Comparison of ENCODE assay signal across 8 cellular contexts in genomic region chr14:105414456-105415371, GRCh38. TPM values are rescaled to one million over a fixed set of nuclear protein-coding genes. Genes with fewer than 3 reads are reported as not detected.
DNase-seq lines count a peak whose midpoint lies in the region; ATAC-seq, FAIRE-seq and TF ChIP-seq lines count a peak whose summit lies in the region.

No MANE protein-coding gene starts in this region.

- ATAC-seq in GM21619 (IDR thresholded peaks at IDR 0.05; ENCODE audit: unreplicated experiment) (peak; percentile 48), HepG2 (peak; percentile 75), HG02840 (IDR thresholded peaks at IDR 0.05; ENCODE audit: low FRiP score, unreplicated experiment) (no peak)

- no peak for TF ChIP-seq EP300 in HepG2 (IDR thresholded peaks at IDR 0.05; ENCODE audit: low read depth in 2 of 2, low read length in 2 of 2)
- TF ChIP-seq EP300 in HepG2 (CRISPR knock-in tag; IDR thresholded peaks at IDR 0.05; ENCODE audit: borderline replicate concordance) = no peak

- in situ Hi-C loops in HepG2 (cut with HindIII; ENCODE audit: extremely low pct_ligation_motif_present, low pct_unique_long_range_greater_than_20kb) = no loop called here

- H3K27me3 ChIP-seq in HepG2 (ENCODE audit: control insufficient read depth in 1 of 2, insufficient read depth in 2 of 2, low read length in 2 of 2) = peaks cover 2 to 41% of the 10 kb centered on the region in 2 experiments; a peak in 4 of 5 replicates

- peaks cover 38% of the 10 kb centered on the region for H3K4me1 Mint-ChIP-seq in dendritic cell treated with granulocyte-macrophage colony-stimulating factor and Interleukin-4, amounts not matched to agents 40 ng/mL and 50 ng/mL, for 4 days (ENCODE audit: low read depth)

- peak; percentile 85 for DNase-seq in COR-L47 (lab: John Stamatoyannopoulos, UW)
- DNase-seq in NCI-H146 (lab: John Stamatoyannopoulos, UW) = peak; percentile 86
- peak; percentile 85 for DNase-seq in activated CD4-positive, alpha-beta T cell treated with anti-CD3 and anti-CD28 coated beads for 48 hours
- peak; percentile 22 for DNase-seq in HepG2 (ENCODE audit: low spot score)
- DNase-seq in stimulated activated CD4-positive, alpha-beta T cell treated with anti-CD3 and anti-CD28 coated beads, Interleukin-1b, Interleukin-23, amount 100 ng/mL, for 48 hours = peak; percentile 77

- H4K20me1 ChIP-seq in HepG2 (ENCODE audit: insufficient read depth, low read length) = no peaks in the 10 kb centered on the region; the same call in 1 of the 2 replicates

- FAIRE-seq in HepG2 (lab: Jason Lieb, UNC) = no peak

- CTCF ChIA-PET in HepG2 (lab: Yijun Ruan, JAX; ENCODE audit: low intra/inter-chr PET ratio, low total read pairs) = no interaction called here

- H2AFZ ChIP-seq in HepG2 (ENCODE audit: low read length) = no peak overlapping the region

- no peaks in the 10 kb centered on the region for H3K9me3 Mint-ChIP-seq in dendritic cell treated with granulocyte-macrophage colony-stimulating factor and Interleukin-4, amounts not matched to agents 40 ng/mL and 50 ng/mL, for 4 days

- peak; percentile 49 for TF ChIP-seq RAD21 in HepG2 (CRISPR knock-in tag; IDR thresholded peaks at IDR 0.05)

- BruUV-seq in HepG2 (replicated peaks; lab: Mats Ljungman, UMichigan) = no TSS peak

- TF ChIP-seq CTCF in HepG2 (CRISPR knock-in tag; IDR thresholded peaks at IDR 0.05) = peak; percentile 54; the same call in 1 of the 2 replicates

- H3K27me3 Mint-ChIP-seq in dendritic cell treated with granulocyte-macrophage colony-stimulating factor and Interleukin-4, amounts not matched to agents 40 ng/mL and 50 ng/mL, for 4 days = peaks cover 64% of the 10 kb centered on the region

- peak overlapping the region; percentile 63 for H3K4me3 Mint-ChIP-seq in dendritic cell treated with granulocyte-macrophage colony-stimulating factor and Interleukin-4, amounts not matched to agents 40 ng/mL and 50 ng/mL, for 4 days

- H3K27ac Mint-ChIP-seq in dendritic cell treated with granulocyte-macrophage colony-stimulating factor and Interleukin-4, amounts not matched to agents 40 ng/mL and 50 ng/mL, for 4 days = peak overlapping the region; percentile 63

- no peak for TF ChIP-seq POLR2A in HepG2 (IDR thresholded peaks at IDR 0.05; ENCODE audit: insufficient read depth in 1 of 2, low read depth in 2 of 2, low read length in 2 of 2)

- peak overlapping the region; percentile 72 for H3K4me2 ChIP-seq in HepG2 (ENCODE audit: low read depth, low read length)

- peaks cover 51% of the 10 kb centered on the region for H3K4me1 ChIP-seq in HepG2 (ENCODE audit: insufficient read depth, low read length)

- 37% methylated on average over 35 of the region's 79 CpGs for WGBS in HepG2 (ENCODE audit: low lambda C conversion rate)

- H3K27ac ChIP-seq in HepG2 (ENCODE audit: extremely low read length, insufficient read depth, low read length) = no peak overlapping the region

- H3K9me3 ChIP-seq in HepG2 (ENCODE audit: low read length) = no peaks in the 10 kb centered on the region

- no peaks in the 10 kb centered on the region for H3K36me3 Mint-ChIP-seq in dendritic cell treated with granulocyte-macrophage colony-stimulating factor and Interleukin-4, amounts not matched to agents 40 ng/mL and 50 ng/mL, for 4 days (ENCODE audit: low read depth)

- intact Hi-C loops in dendritic cell treated with granulocyte-macrophage colony-stimulating factor and Interleukin-4, amounts not matched to agents 40 ng/mL and 50 ng/mL, for 4 days (cut with micrococcal nuclease) = loop anchor here (2.0 kb wide), 2 partner anchors 20 to 76 kb away; partner anchors contain the start of gene TEDC1
- intact Hi-C loops in HepG2 (cut with micrococcal nuclease; ENCODE audit: unreplicated experiment) = loop anchor here (5.0 kb wide), 1 partner anchor 73 kb away; the partner anchor contains the start of gene CRIP1

- H3K4me3 ChIP-seq in HepG2 (replicated peaks in 1 of 3; ENCODE audit: insufficient read depth in 1 of 3, low read depth in 2 of 3, low read length in 3 of 3) = peak overlapping the region; percentile 49 to 67 (median 57)

- POLR2A ChIA-PET in HepG2 (lab: Yijun Ruan, JAX) = no interaction called here

- peak overlapping the region; percentile 63; the same call in 1 of the 2 replicates for H3K9ac ChIP-seq in HepG2 (ENCODE audit: insufficient read depth, low read depth, low read length)

- peaks cover 5% of the 10 kb centered on the region for H3K79me2 ChIP-seq in HepG2 (ENCODE audit: insufficient read depth, low read length)

- no peaks in the 10 kb centered on the region for H3K36me3 ChIP-seq in HepG2 (replicated peaks in 1 of 2; ENCODE audit: control insufficient read depth in 1 of 2, insufficient read depth in 2 of 2, low read length in 2 of 2)

RNA-seq across cellular contexts. Expression of gene MTA1, which starts 4.9 kb away (rescaled TPM):
- 19.1 and 35.2 TPM in 2 replicates for total RNA-seq in HepG2 (2016; rRNA removed; fragmentation: Illumina TruSeq; extraction: Trizol)
- 56.8 and 63.0 TPM in 2 replicates for total RNA-seq in HepG2 (2016; cell fraction: cytosol; rRNA removed; fragmentation: Illumina TruSeq; extraction: Trizol; ENCODE audit: low read depth)
- 14.0 and 38.5 TPM in 2 replicates for total RNA-seq in HepG2 (2016; cell fraction: insoluble cytoplasmic fraction; rRNA removed; fragmentation: Illumina TruSeq; extraction: Trizol)
- total RNA-seq in HepG2 (2016; cell fraction: membrane; rRNA removed; fragmentation: Illumina TruSeq; extraction: Trizol) = 52.7 and 56.0 TPM in 2 replicates
- total RNA-seq in HepG2 (2016; cell fraction: nucleus; rRNA removed; fragmentation: Illumina TruSeq; extraction: Trizol) = 47.2 and 51.4 TPM in 2 replicates
- polyA plus RNA-seq in HepG2 (2011; rRNA removed) = 85.7 and 85.8 TPM in 2 replicates
- polyA plus RNA-seq in HepG2 (2011; cell fraction: cytosol; rRNA removed) = 39.0 and 48.4 TPM in 2 replicates
- 409 and 581 TPM in 2 replicates for polyA plus RNA-seq in HepG2 (2011; cell fraction: nucleus; rRNA removed)
- 58.3 and 62.1 TPM in 2 replicates for polyA plus RNA-seq in HepG2 (2012)
- polyA plus RNA-seq in HepG2 (2016; cell fraction: cytosol; fragmentation: Illumina TruSeq; extraction: Trizol; ENCODE audit: low read depth) = 51.1 and 53.5 TPM in 2 replicates
- polyA plus RNA-seq in HepG2 (2016; cell fraction: insoluble cytoplasmic fraction; fragmentation: Illumina TruSeq; extraction: Trizol; ENCODE audit: low read depth) = 36.2 and 45.8 TPM in 2 replicates
- polyA plus RNA-seq in HepG2 (2016; cell fraction: membrane; fragmentation: Illumina TruSeq; extraction: Trizol; ENCODE audit: low read depth) = 82.4 and 89.9 TPM in 2 replicates
- polyA plus RNA-seq in HepG2 (2016; cell fraction: nucleus; fragmentation: Illumina TruSeq; extraction: Trizol; ENCODE audit: insufficient read depth, low read depth) = 244 and 255 TPM in 2 replicates
- 53.3 and 73.7 TPM in 2 replicates for polyA minus RNA-seq in HepG2 (2011; rRNA and poly(A)+ RNA removed; ENCODE audit: low replicate concordance)
- polyA minus RNA-seq in HepG2 (2011; cell fraction: cytosol; rRNA and poly(A)+ RNA removed) = 58.3 and 59.6 TPM in 2 replicates
- 88.5 and 90.4 TPM in 2 replicates for polyA minus RNA-seq in HepG2 (2011; cell fraction: nucleus; rRNA and poly(A)+ RNA removed)

RNA-seq across cellular contexts. Expression of gene TEX22, which starts 16.4 kb away (rescaled TPM):
- total RNA-seq in HepG2 (2016; rRNA removed; fragmentation: Illumina TruSeq; extraction: Trizol) = 0.27 and 0.55 TPM in 2 replicates
- not detected in 2 replicates for total RNA-seq in HepG2 (2016; cell fraction: cytosol; rRNA removed; fragmentation: Illumina TruSeq; extraction: Trizol; ENCODE audit: low read depth)
- total RNA-seq in HepG2 (2016; cell fraction: insoluble cytoplasmic fraction; rRNA removed; fragmentation: Illumina TruSeq; extraction: Trizol) = not detected in 2 replicates
- not detected in 2 replicates for total RNA-seq in HepG2 (2016; cell fraction: membrane; rRNA removed; fragmentation: Illumina TruSeq; extraction: Trizol)
- total RNA-seq in HepG2 (2016; cell fraction: nucleus; rRNA removed; fragmentation: Illumina TruSeq; extraction: Trizol) = not detected in 2 replicates
- polyA plus RNA-seq in HepG2 (2011; rRNA removed) = 0.07 and 0.16 TPM in 2 replicates
- not detected in 2 replicates for polyA plus RNA-seq in HepG2 (2011; cell fraction: cytosol; rRNA removed)
- polyA plus RNA-seq in HepG2 (2011; cell fraction: nucleus; rRNA removed) = 0.56 and 1.2 TPM in 2 replicates
- 0.13 and 0.23 TPM in 2 replicates for polyA plus RNA-seq in HepG2 (2012)
- polyA plus RNA-seq in HepG2 (2016; cell fraction: cytosol; fragmentation: Illumina TruSeq; extraction: Trizol; ENCODE audit: low read depth) = not detected in 2 replicates
- not detected in 2 replicates for polyA plus RNA-seq in HepG2 (2016; cell fraction: insoluble cytoplasmic fraction; fragmentation: Illumina TruSeq; extraction: Trizol; ENCODE audit: low read depth)
- polyA plus RNA-seq in HepG2 (2016; cell fraction: membrane; fragmentation: Illumina TruSeq; extraction: Trizol; ENCODE audit: low read depth) = not detected in 2 replicates
- polyA plus RNA-seq in HepG2 (2016; cell fraction: nucleus; fragmentation: Illumina TruSeq; extraction: Trizol; ENCODE audit: insufficient read depth, low read depth) = not detected in 2 replicates
- 0.16 and 0.82 TPM in 2 replicates for polyA minus RNA-seq in HepG2 (2011; rRNA and poly(A)+ RNA removed; ENCODE audit: low replicate concordance)
- polyA minus RNA-seq in HepG2 (2011; cell fraction: cytosol; rRNA and poly(A)+ RNA removed) = not detected in 2 replicates
- 0.62 TPM in 1 of 2 replicates, not detected in the other for polyA minus RNA-seq in HepG2 (2011; cell fraction: nucleus; rRNA and poly(A)+ RNA removed)

RNA-seq across cellular contexts. Expression of gene CRIP2, which starts 59.9 kb away (rescaled TPM):
- total RNA-seq in HepG2 (2016; rRNA removed; fragmentation: Illumina TruSeq; extraction: Trizol) = 32.1 and 37.9 TPM in 2 replicates
- total RNA-seq in HepG2 (2016; cell fraction: cytosol; rRNA removed; fragmentation: Illumina TruSeq; extraction: Trizol; ENCODE audit: low read depth) = 22.2 and 30.3 TPM in 2 replicates
- total RNA-seq in HepG2 (2016; cell fraction: insoluble cytoplasmic fraction; rRNA removed; fragmentation: Illumina TruSeq; extraction: Trizol) = 29.1 and 37.9 TPM in 2 replicates
- total RNA-seq in HepG2 (2016; cell fraction: membrane; rRNA removed; fragmentation: Illumina TruSeq; extraction: Trizol) = 30.8 and 36.2 TPM in 2 replicates
- 14.7 and 15.4 TPM in 2 replicates for total RNA-seq in HepG2 (2016; cell fraction: nucleus; rRNA removed; fragmentation: Illumina TruSeq; extraction: Trizol)
- polyA plus RNA-seq in HepG2 (2011; rRNA removed) = 18.0 and 31.6 TPM in 2 replicates
- polyA plus RNA-seq in HepG2 (2011; cell fraction: cytosol; rRNA removed) = 18.1 and 57.4 TPM in 2 replicates
- polyA plus RNA-seq in HepG2 (2011; cell fraction: nucleus; rRNA removed) = 37.9 and 74.0 TPM in 2 replicates
- polyA plus RNA-seq in HepG2 (2012) = 3.6 and 7.4 TPM in 2 replicates
- 34.0 and 41.4 TPM in 2 replicates for polyA plus RNA-seq in HepG2 (2016; cell fraction: cytosol; fragmentation: Illumina TruSeq; extraction: Trizol; ENCODE audit: low read depth)
- polyA plus RNA-seq in HepG2 (2016; cell fraction: insoluble cytoplasmic fraction; fragmentation: Illumina TruSeq; extraction: Trizol; ENCODE audit: low read depth) = 44.2 and 51.5 TPM in 2 replicates
- 41.2 and 43.7 TPM in 2 replicates for polyA plus RNA-seq in HepG2 (2016; cell fraction: membrane; fragmentation: Illumina TruSeq; extraction: Trizol; ENCODE audit: low read depth)
- 39.7 and 41.0 TPM in 2 replicates for polyA plus RNA-seq in HepG2 (2016; cell fraction: nucleus; fragmentation: Illumina TruSeq; extraction: Trizol; ENCODE audit: insufficient read depth, low read depth)
- 21.4 and 23.6 TPM in 2 replicates for polyA minus RNA-seq in HepG2 (2011; rRNA and poly(A)+ RNA removed; ENCODE audit: low replicate concordance)
- polyA minus RNA-seq in HepG2 (2011; cell fraction: cytosol; rRNA and poly(A)+ RNA removed) = 8.4 and 15.7 TPM in 2 replicates
- 2.2 and 7.5 TPM in 2 replicates for polyA minus RNA-seq in HepG2 (2011; cell fraction: nucleus; rRNA and poly(A)+ RNA removed)

Comparison
In these comparisons a context has a peak if more than half of its experiments do, and no peak if none do; other contexts are left out.
1. DNase-seq: peak in every context shown above with its lines; median percentile 86 in NCI-H146; 85 in COR-L47; 85 in activated CD4-positive, alpha-beta T cell treated with anti-CD3 and anti-CD28 coated beads for 48 hours; 77 in stimulated activated CD4-positive, alpha-beta T cell treated with anti-CD3 and anti-CD28 coated beads, Interleukin-1b, Interleukin-23, amount 100 ng/mL, for 48 hours; 22 in HepG2.